ENCODE assay signal across 2 cellular contexts in the genomic region with DNA sequence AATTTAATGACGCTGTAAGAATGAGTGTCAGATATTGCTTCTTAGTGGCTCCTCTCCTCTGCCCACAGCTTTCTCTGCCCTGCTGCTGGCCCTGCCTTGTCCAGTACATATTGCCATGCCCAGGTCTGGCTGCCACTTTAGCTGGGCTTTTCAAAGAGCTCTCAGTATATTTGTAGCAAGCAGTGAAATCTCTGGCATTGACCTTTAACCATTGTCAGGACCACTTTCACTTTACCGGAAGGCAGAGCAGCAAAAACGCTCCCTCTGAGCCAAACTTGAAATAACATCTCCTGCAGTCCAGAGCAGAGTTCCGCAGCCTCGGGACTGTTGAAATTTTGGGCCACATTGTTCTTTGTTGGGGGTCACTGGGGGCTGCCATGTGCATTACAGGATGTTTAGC.
A peak's percentile ranks its signal among the peaks of the same experiment; 100 is the strongest.
TF ChIP-seq lines count a peak whose summit lies in the region.

No MANE protein-coding gene starts in this region.

TF ChIP-seq in liver, 16 proteins besides CTCF, POLR2A, EP300 and RAD21:
- TF ChIP-seq SP1 (IDR thresholded peaks at IDR 0.05) (peak; percentile 72), YY1 (IDR thresholded peaks at IDR 0.05) (peak; percentile 35), HNF4G (IDR thresholded peaks at IDR 0.05) (peak; percentile 32), TAF1 (conservative IDR thresholded peaks at IDR 0.05) (no peak), GABPA (IDR thresholded peaks at IDR 0.05 in 1 of 2, conservative IDR thresholded peaks at IDR 0.05 in 1 of 2) (peak in 1 of 2 donors; percentile 39), RXRA (IDR thresholded peaks at IDR 0.05) (peak; percentile 36 to 56), HNF4A (conservative IDR thresholded peaks at IDR 0.05) (peak; percentile 56 to 66), EGR1 (IDR thresholded peaks at IDR 0.05; ENCODE audit: low read depth in 2 of 2) (no peak)
- TF ChIP-seq, protein P1, sequence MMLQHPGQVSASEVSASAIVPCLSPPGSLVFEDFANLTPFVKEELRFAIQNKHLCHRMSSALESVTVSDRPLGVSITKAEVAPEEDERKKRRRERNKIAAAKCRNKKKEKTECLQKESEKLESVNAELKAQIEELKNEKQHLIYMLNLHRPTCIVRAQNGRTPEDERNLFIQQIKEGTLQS (IDR thresholded peaks at IDR 0.05) = no peak
- TF ChIP-seq, protein P2, sequence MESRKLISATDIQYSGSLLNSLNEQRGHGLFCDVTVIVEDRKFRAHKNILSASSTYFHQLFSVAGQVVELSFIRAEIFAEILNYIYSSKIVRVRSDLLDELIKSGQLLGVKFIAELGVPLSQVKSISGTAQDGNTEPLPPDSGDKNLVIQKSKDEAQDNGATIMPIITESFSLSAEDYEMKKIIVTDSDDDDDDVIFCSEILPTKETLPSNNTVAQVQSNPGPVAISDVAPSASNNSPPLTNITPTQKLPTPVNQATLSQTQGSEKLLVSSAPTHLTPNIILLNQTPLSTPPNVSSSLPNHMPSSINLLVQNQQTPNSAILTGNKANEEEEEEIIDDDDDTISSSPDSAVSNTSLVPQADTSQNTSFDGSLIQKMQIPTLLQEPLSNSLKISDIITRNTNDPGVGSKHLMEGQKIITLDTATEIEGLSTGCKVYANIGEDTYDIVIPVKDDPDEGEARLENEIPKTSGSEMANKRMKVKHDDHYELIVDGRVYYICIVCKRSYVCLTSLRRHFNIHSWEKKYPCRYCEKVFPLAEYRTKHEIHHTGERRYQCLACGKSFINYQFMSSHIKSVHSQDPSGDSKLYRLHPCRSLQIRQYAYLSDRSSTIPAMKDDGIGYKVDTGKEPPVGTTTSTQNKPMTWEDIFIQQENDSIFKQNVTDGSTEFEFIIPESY (IDR thresholded peaks at IDR 0.05) = no peak
TF ChIP-seq in liver: peak in this region for 6.

TF ChIP-seq in HepG2, 621 proteins besides CTCF, POLR2A, EP300 and RAD21:
- TF ChIP-seq MLLT10 (CRISPR knock-in tag; IDR thresholded peaks at IDR 0.05) = no peak
- no peak for TF ChIP-seq ZKSCAN1 (IDR thresholded peaks at IDR 0.05; ENCODE audit: low read length)
- TF ChIP-seq PHF8 (CRISPR knock-in tag; IDR thresholded peaks at IDR 0.05) = no peak
- TF ChIP-seq, protein P3, sequence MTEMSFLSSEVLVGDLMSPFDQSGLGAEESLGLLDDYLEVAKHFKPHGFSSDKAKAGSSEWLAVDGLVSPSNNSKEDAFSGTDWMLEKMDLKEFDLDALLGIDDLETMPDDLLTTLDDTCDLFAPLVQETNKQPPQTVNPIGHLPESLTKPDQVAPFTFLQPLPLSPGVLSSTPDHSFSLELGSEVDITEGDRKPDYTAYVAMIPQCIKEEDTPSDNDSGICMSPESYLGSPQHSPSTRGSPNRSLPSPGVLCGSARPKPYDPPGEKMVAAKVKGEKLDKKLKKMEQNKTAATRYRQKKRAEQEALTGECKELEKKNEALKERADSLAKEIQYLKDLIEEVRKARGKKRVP (CRISPR knock-in tag; IDR thresholded peaks at IDR 0.05) = no peak
- TF ChIP-seq ATRX (CRISPR knock-in tag; IDR thresholded peaks at IDR 0.05; ENCODE audit: borderline replicate concordance) = no peak
- no peak for TF ChIP-seq KMT2B (CRISPR knock-in tag; IDR thresholded peaks at IDR 0.05)
- TF ChIP-seq CENPT (CRISPR knock-in tag; IDR thresholded peaks at IDR 0.05; ENCODE audit: low read depth) = no peak
- no peak for TF ChIP-seq ELF4 (CRISPR knock-in tag; IDR thresholded peaks at IDR 0.05; ENCODE audit: borderline replicate concordance)
